1 cellular context compared by ENCODE assay signal in genomic region chr16:69772560-69773254, GRCh38.
TF ChIP-seq lines count a peak whose summit lies in the region.

No MANE protein-coding gene starts in this region.

TF ChIP-seq in H1, 55 proteins besides CTCF, POLR2A, EP300 and RAD21 (continued from another document):
- TF ChIP-seq NANOG (IDR thresholded peaks at IDR 0.05; ENCODE audit: insufficient read depth, low read depth, low read length, poor library complexity, severe bottlenecking) (no peak), HDAC6 (IDR thresholded peaks at IDR 0.05; ENCODE audit: low read depth, low read length) (no peak)
